In the genomic region with DNA sequence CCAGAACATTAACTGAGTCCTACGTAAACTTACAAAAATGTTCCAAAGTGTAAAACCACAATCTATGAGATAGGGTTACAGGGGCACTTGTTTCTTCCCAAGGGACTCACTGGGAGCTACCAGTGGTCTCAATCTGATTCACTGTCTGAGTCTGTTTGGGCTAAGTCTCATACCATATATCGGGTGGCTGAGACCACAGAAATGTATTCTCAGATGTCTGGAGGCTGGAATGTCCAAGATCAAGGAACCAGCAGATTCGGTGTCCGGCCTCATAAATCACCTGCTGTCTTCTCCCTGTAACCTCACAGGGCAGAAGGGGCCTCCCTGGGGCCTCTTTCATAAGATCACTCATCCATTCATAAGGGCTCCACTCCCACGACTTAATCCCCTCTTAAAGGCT, we compare ENCODE assay signal across 15 cellular contexts.
"Had no signal": no experiment of that assay in that cellular context is flagged by ENCODE, and none has a peak within 500 bp of the region (broad histone marks: within the 10 kb centered on the region; RNA-seq: fewer than 3 reads in every experiment).

No MANE protein-coding gene starts in this region.

- H3K27ac ChIP-seq: gastroesophageal sphincter, parathyroid adenoma had no signal

- H3K4me1 ChIP-seq: gastroesophageal sphincter, parathyroid adenoma, suprapubic skin had no signal

- ATAC-seq: activated naive CD8-positive, alpha-beta T cell treated with anti-CD3 and anti-CD28 coated beads, Interleukin-2, amount 50 U/mL, for 24 hours; gastroesophageal sphincter; left lobe of liver; naive thymus-derived CD4-positive, alpha-beta T cell had no signal

- DNase-seq: activated CD4-positive, alpha-beta T cell treated with anti-CD3 and anti-CD28 coated beads, Interleukin-2, amount 50 U/mL, for 1 hour; activated naive CD4-positive, alpha-beta T cell treated with Interleukin-2 at 50 U/mL for 16 hours; activated naive CD8-positive, alpha-beta T cell treated with anti-CD3 and anti-CD28 coated beads, Interleukin-2, amount 50 U/mL, for 24 hours; aorta; islet precursor cell; naive thymus-derived CD4-positive, alpha-beta T cell; retina; stimulated activated CD4-positive, alpha-beta T cell treated with anti-CD3 and anti-CD28 coated beads, Interleukin-4, amount 100 ng/mL, for 4 hours; stimulated activated CD8-positive, alpha-beta memory T cell treated with anti-CD3 and anti-CD28 coated beads, Interleukin-4, amount 100 ng/mL, for 48 hours; stimulated activated naive CD8-positive, alpha-beta T cell treated with anti-CD3 and anti-CD28 coated beads, Interleukin-15, Interleukin-2, amounts not matched to agents 100 U/mL and 50 U/mL, for 24 hours; trophoblast cell had no signal

- H3K9ac ChIP-seq: parathyroid adenoma had no signal

- H3K79me2 ChIP-seq: parathyroid adenoma had no signal

- H3K4me3 ChIP-seq: gastroesophageal sphincter, suprapubic skin had no signal

- H2AFZ ChIP-seq: parathyroid adenoma had no signal

- H3K36me3 ChIP-seq: gastroesophageal sphincter, suprapubic skin had no signal

- H3K9me3 ChIP-seq: gastroesophageal sphincter, suprapubic skin had no signal

- H3K27me3 ChIP-seq: gastroesophageal sphincter, suprapubic skin had no signal
